24 cellular contexts compared by ENCODE assay signal in genomic region chr3:2948882-2949281, GRCh38.
"Had no signal": no experiment of that assay in that cellular context is flagged by ENCODE, and none has a peak within 500 bp of the region (broad histone marks: within the 10 kb centered on the region; RNA-seq: fewer than 3 reads in every experiment).

No MANE protein-coding gene starts in this region.

- H3K4me3 ChIP-seq: colonic mucosa, gastroesophageal sphincter, heart left ventricle, hepatocyte, left lung, psoas muscle, skin epidermis, spleen, thoracic aorta, tibial nerve, upper lobe of left lung had no signal

- H2AFZ ChIP-seq: hepatocyte had no signal

- H3K36me3 ChIP-seq: colonic mucosa, gastroesophageal sphincter, heart left ventricle, left lung, spleen, thoracic aorta, tibial nerve, upper lobe of left lung had no signal

- H3K9me3 ChIP-seq: colonic mucosa, gastroesophageal sphincter, heart left ventricle, left lung, psoas muscle, spleen, thoracic aorta, tibial nerve, upper lobe of left lung had no signal

- H3K27me3 ChIP-seq: colonic mucosa, foreskin keratinocyte, gastroesophageal sphincter, heart left ventricle, hepatocyte, left lung, spleen, tibial nerve, upper lobe of left lung had no signal

- H3K4me2 ChIP-seq: hepatocyte had no signal

- H3K4me1 ChIP-seq: colonic mucosa, foreskin keratinocyte, gastroesophageal sphincter, heart left ventricle, left lung, psoas muscle, spleen, tibial nerve, upper lobe of left lung had no signal

- DNase-seq: colonic mucosa; effector CD8-positive, alpha-beta T cell; endodermal cell; foreskin keratinocyte; heart left ventricle; left cardiac atrium; left lung; naive thymus-derived CD8-positive, alpha-beta T cell; nephron progenitor cell; nucleus accumbens; posterior cingulate gyrus; psoas muscle; right cardiac atrium; spleen; stimulated activated CD4-positive, alpha-beta T cell treated with anti-CD3 and anti-CD28 coated beads, Interleukin-4, amount 100 ng/mL, for 4 hours; stimulated activated naive B cell treated with anti-CD40 and anti-IgM and Interleukin-4, amounts not matched to agents 10 μg/mL and 1 μg/mL and 100 μg/mL, for 72 hours; upper lobe of left lung had no signal

- H3K27ac ChIP-seq: colonic mucosa, epithelial cell of prostate, foreskin keratinocyte, gastroesophageal sphincter, heart left ventricle, hepatocyte, left lung, psoas muscle, skin epidermis, spleen, thoracic aorta, tibial nerve, upper lobe of left lung had no signal

- ATAC-seq: esophagus mucosa; foreskin keratinocyte; gastroesophageal sphincter; heart left ventricle; left cardiac atrium; left lung; naive thymus-derived CD8-positive, alpha-beta T cell; psoas muscle; right cardiac atrium; stimulated activated naive B cell treated with anti-CD40 and anti-IgM and Interleukin-4, amounts not matched to agents 10 μg/mL and 1 μg/mL and 100 μg/mL, for 72 hours had no signal
